Comparison of ENCODE assay signal across 18 cellular contexts in the genomic region with DNA sequence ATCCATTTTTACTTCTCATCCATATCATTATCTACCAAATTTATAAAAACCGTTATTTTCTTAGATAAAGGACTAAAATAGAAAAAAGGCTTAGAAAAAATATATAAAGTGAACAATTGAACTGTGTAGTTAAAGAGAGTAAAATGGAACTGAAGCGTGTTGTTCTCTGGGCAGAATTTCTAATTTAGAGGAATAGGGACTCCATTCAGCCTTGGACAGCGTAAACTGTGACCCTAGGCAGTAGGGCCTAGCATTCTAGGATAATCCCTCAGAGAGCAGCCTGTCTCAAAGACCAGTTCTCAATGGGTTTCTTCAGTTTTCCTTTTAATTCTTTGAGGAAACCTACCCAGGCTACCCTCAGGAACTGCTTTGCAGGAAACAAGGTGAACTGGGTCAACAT. TPM values are rescaled to one million over a fixed set of nuclear protein-coding genes. Genes with fewer than 3 reads are reported as not detected.
A peak's percentile ranks its signal among the peaks of the same experiment; 100 is the strongest.
DNase-seq lines count a peak whose midpoint lies in the region; ATAC-seq and TF ChIP-seq lines count a peak whose summit lies in the region.
"Had no signal": no experiment of that assay in that cellular context is flagged by ENCODE, and none has a peak within 500 bp of the region (broad histone marks: within the 10 kb centered on the region; RNA-seq: fewer than 3 reads in every experiment).

No MANE protein-coding gene starts in this region.

- no peak overlapping the region for H3K9ac ChIP-seq in muscle layer of colon (ENCODE audit: low read length)

- ATAC-seq in WTC11 (no peak), esophagus mucosa (no peak)

- H3K4me1 Mint-ChIP-seq in WTC11: peaks cover 95% of the 10 kb centered on the region
- H3K4me1 Mint-ChIP-seq: B cell had no signal

- peak overlapping the region; percentile 15 for H3K27ac ChIP-seq in muscle layer of colon (ENCODE audit: low read depth, low read length)
- H3K27ac ChIP-seq in temporal lobe (ENCODE audit: low read depth, low read length): peak overlapping the region; percentile 39
- no peak overlapping the region for H3K27ac ChIP-seq in ascending aorta

- intact Hi-C loops in ascending aorta (cut with DNase I): no loop called here

- H3K27me3 Mint-ChIP-seq in WTC11 (ENCODE audit: low read depth): no peaks in the 10 kb centered on the region
- H3K27me3 Mint-ChIP-seq: B cell; CD4-positive, alpha-beta T cell had no signal

- H3K9me3 ChIP-seq in muscle layer of colon (ENCODE audit: low read length): no peaks in the 10 kb centered on the region
- H3K9me3 ChIP-seq in ascending aorta: no peaks in the 10 kb centered on the region

- POLR2A ChIA-PET in WTC11 (lab: Charles Lee): no interaction called here

- H3K27me3 ChIP-seq in muscle layer of colon (ENCODE audit: control insufficient read depth in 1 of 2, insufficient read depth in 2 of 2, low read length in 2 of 2): no peaks in the 10 kb centered on the region
- no peaks in the 10 kb centered on the region for H3K27me3 ChIP-seq in ascending aorta

- no peak overlapping the region for H3K4me3 Mint-ChIP-seq in WTC11
- H3K4me3 Mint-ChIP-seq: B cell; CD4-positive, alpha-beta T cell had no signal

- peaks cover 68% of the 10 kb centered on the region for H3K4me1 ChIP-seq in muscle layer of colon (ENCODE audit: insufficient read depth, low read length)
- H3K4me1 ChIP-seq in ascending aorta: peaks cover 8 to 22% of the 10 kb centered on the region in 2 donors

- TF ChIP-seq CTCF in WTC11 (IDR thresholded peaks at IDR 0.05): no peak
- TF ChIP-seq CTCF in ascending aorta (IDR thresholded peaks at IDR 0.05): no peak

- H3K4me3 ChIP-seq in muscle layer of colon (ENCODE audit: low read depth in 1 of 2, low read length in 2 of 2) (no peak overlapping the region), ascending aorta (no peak overlapping the region)

- CTCF ChIA-PET in WTC11 (lab: Charles Lee): no interaction called here

- H3K9me3 Mint-ChIP-seq in WTC11: no peaks in the 10 kb centered on the region
- H3K9me3 Mint-ChIP-seq: CD4-positive, alpha-beta T cell had no signal

- peak overlapping the region; percentile 69; the same call in 1 of the 2 replicates for H3K27ac Mint-ChIP-seq in WTC11
- H3K27ac Mint-ChIP-seq: B cell; CD4-positive, alpha-beta T cell had no signal

- peaks cover 3% of the 10 kb centered on the region; the same call in 1 of the 2 replicates for H3K36me3 Mint-ChIP-seq in WTC11

- H3K36me3 ChIP-seq in muscle layer of colon (ENCODE audit: insufficient read depth, low read length) (no peaks in the 10 kb centered on the region), ascending aorta (no peaks in the 10 kb centered on the region)

- DNase-seq in WTC11 (ENCODE audit: low spot score) (no peak), dermis blood vessel endothelial cell (peak; percentile 36), ascending aorta (ENCODE audit: low spot score in 2 of 2) (no peak), NOMO-1 (lab: John Stamatoyannopoulos, UW; ENCODE audit: unreplicated experiment in 2 of 2) (no peak)
- DNase-seq: CD4-positive, alpha-beta T cell; DND-41; GDM1; KG1; NCI-H1092; NCI-H1694; NCI-H345; NCI-H526 treated with DMSO at 0.1 percent for 48 hours; OCI-M1; RPMI8226 had no signal

TF ChIP-seq in WTC11, 78 proteins besides CTCF, POLR2A, EP300 and RAD21:
- TF ChIP-seq KAT7 (CRISPR knock-in tag; IDR thresholded peaks at IDR 0.05; ENCODE audit: borderline replicate concordance) (no peak), ATF6 (CRISPR knock-in tag; IDR thresholded peaks at IDR 0.05) (no peak), FOXJ3 (CRISPR knock-in tag; IDR thresholded peaks at IDR 0.05; ENCODE audit: borderline replicate concordance) (no peak), ERG (CRISPR knock-in tag; IDR thresholded peaks at IDR 0.05) (no peak), HMGA2 (CRISPR knock-in tag; IDR thresholded peaks at IDR 0.05) (no peak), USF1 (CRISPR knock-in tag; IDR thresholded peaks at IDR 0.05) (no peak), FOXP1 (CRISPR knock-in tag; IDR thresholded peaks at IDR 0.05; ENCODE audit: borderline replicate concordance) (no peak), ZNF671 (CRISPR knock-in tag; IDR thresholded peaks at IDR 0.05) (no peak), TCF7 (CRISPR knock-in tag; IDR thresholded peaks at IDR 0.05; ENCODE audit: low read depth) (no peak), RELA (CRISPR knock-in tag; IDR thresholded peaks at IDR 0.05; ENCODE audit: borderline replicate concordance) (no peak), ZNF396 (CRISPR knock-in tag; IDR thresholded peaks at IDR 0.05; ENCODE audit: borderline replicate concordance) (no peak)
- TF ChIP-seq, protein P1, sequence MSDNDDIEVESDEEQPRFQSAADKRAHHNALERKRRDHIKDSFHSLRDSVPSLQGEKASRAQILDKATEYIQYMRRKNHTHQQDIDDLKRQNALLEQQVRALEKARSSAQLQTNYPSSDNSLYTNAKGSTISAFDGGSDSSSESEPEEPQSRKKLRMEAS (CRISPR knock-in tag; IDR thresholded peaks at IDR 0.05): no peak
- TF ChIP-seq, protein P2, sequence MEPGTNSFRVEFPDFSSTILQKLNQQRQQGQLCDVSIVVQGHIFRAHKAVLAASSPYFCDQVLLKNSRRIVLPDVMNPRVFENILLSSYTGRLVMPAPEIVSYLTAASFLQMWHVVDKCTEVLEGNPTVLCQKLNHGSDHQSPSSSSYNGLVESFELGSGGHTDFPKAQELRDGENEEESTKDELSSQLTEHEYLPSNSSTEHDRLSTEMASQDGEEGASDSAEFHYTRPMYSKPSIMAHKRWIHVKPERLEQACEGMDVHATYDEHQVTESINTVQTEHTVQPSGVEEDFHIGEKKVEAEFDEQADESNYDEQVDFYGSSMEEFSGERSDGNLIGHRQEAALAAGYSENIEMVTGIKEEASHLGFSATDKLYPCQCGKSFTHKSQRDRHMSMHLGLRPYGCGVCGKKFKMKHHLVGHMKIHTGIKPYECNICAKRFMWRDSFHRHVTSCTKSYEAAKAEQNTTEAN (CRISPR knock-in tag; IDR thresholded peaks at IDR 0.05): no peak
- TF ChIP-seq, protein P3, sequence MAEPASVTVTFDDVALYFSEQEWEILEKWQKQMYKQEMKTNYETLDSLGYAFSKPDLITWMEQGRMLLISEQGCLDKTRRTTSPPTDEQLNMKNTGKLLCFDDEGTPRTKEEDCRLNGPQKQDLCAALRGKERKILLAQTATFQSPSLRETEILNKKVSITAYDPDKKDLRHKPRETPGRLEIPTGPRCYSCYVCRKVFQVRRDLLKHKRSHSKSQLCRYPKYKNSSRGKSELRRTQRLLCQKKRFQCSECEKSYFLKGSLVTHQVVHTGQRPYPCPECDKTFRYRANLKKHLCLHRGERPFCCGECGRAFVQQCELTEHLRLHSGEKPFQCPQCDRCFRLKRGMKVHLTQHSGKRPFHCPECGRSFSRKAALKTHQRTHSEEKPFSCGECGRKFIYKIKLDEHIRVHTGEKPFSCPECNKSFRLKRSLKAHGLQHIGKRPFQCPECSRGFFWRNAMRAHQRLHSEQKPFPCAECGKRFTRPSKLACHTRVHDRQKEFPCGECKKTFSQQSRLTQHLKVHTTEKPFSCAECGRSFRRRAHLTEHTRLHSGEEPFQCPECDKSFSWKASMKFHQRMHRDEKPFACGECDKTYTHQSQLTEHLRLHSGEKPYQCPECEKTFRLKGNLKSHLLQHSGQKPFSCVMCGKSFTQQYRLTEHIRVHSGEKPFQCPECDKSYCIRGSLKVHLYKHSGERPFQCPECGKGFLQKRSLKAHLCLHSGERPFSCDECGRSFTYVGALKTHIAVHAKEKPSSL (CRISPR knock-in tag; conservative IDR thresholded peaks at IDR 0.05): no peak
- TF ChIP-seq, protein P4, sequence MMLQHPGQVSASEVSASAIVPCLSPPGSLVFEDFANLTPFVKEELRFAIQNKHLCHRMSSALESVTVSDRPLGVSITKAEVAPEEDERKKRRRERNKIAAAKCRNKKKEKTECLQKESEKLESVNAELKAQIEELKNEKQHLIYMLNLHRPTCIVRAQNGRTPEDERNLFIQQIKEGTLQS (CRISPR knock-in tag; conservative IDR thresholded peaks at IDR 0.05): no peak

RNA-seq across cellular contexts. Expression of gene ZNF462, which starts 11.1 kb away (rescaled TPM):
- total RNA-seq in WTC11 (2021) (101 to 121 TPM (median 103 TPM) in 3 replicates), dermis blood vessel endothelial cell (11.4 and 11.9 TPM in 2 replicates), temporal lobe (78.7 TPM), ascending aorta (8.8 TPM), esophagus mucosa (25.9 TPM)
- total RNA-seq: B cell had no signal

Comparison
In these comparisons a context has a peak if more than half of its experiments do, and no peak if none do; other contexts are left out.
1. H3K27ac ChIP-seq: peak in muscle layer of colon (single experiment) and temporal lobe (single experiment); none in ascending aorta (0 of 2).